Comparison of ENCODE assay signal across 22 cellular contexts in the genomic region with DNA sequence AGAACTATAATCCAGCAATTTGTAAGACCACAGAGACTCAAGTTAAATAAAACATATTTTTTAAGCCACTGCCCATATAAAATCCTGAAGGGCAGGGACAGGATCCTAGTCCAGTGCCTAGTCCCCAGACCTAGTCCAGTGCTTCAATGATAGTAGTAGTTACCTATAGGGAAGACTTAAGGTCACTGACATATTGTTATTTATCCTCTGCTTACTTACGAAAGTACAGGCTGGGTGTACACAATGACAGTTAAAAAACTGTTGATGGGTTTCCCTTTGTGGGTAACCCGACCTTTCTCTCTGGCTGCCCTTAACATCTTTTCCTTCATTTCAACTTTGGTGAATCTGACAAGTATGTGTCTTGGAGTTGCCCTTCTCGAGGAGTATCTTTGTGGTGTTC.
DNase-seq lines count a peak whose midpoint lies in the region; ATAC-seq and TF ChIP-seq lines count a peak whose summit lies in the region.
"Had no signal": no experiment of that assay in that cellular context is flagged by ENCODE, and none has a peak within 500 bp of the region (broad histone marks: within the 10 kb centered on the region; RNA-seq: fewer than 3 reads in every experiment).

No MANE protein-coding gene starts in this region.

- no peaks in the 10 kb centered on the region for H3K36me3 Mint-ChIP-seq in MCF 10A (ENCODE audit: insufficient read depth, unreplicated experiment)
- peaks cover 7% of the 10 kb centered on the region for H3K36me3 Mint-ChIP-seq in Calu3 (ENCODE audit: insufficient read depth, unreplicated experiment)
- no peaks in the 10 kb centered on the region for H3K36me3 Mint-ChIP-seq in nephron progenitor cell (ENCODE audit: low read depth)
- H3K36me3 Mint-ChIP-seq in CD8-positive, alpha-beta T cell: no peaks in the 10 kb centered on the region
- H3K36me3 Mint-ChIP-seq in T-helper 2 cell treated with Interferon-gamma antibody and Interleukin-4, amounts not matched to agents 5 μg/mL and 100 μg/mL, for 36 hours (ENCODE audit: low read depth): no peaks in the 10 kb centered on the region
- H3K36me3 Mint-ChIP-seq: CD14-positive monocyte had no signal

- intact Hi-C loops in MCF 10A (cut with micrococcal nuclease): no loop called here
- intact Hi-C loops in breast epithelium (cut with DNase I; ENCODE audit: low total_unique reads): no loop called here
- intact Hi-C loops in Calu3 (cut with micrococcal nuclease; ENCODE audit: unreplicated experiment): loop anchor here (10.0 kb wide), 1 partner anchor 135 kb away; no protein-coding TSS in a partner anchor
- intact Hi-C loops in CD8-positive, alpha-beta T cell (cut with DNase I, micrococcal nuclease): no loop called here

- no peaks in the 10 kb centered on the region for H3K9me3 ChIP-seq in breast epithelium
- no peaks in the 10 kb centered on the region for H3K9me3 ChIP-seq in CD8-positive, alpha-beta T cell (ENCODE audit: low read length)
- H3K9me3 ChIP-seq: BE2C; BLaER1 treated with 17β-estradiol and CSF1 and Interleukin-3, amounts not matched to agents 10 nM and 100 nM had no signal

- H3K4me3 Mint-ChIP-seq in MCF 10A (ENCODE audit: unreplicated experiment) (no peak overlapping the region), Calu3 (ENCODE audit: low read depth, unreplicated experiment) (no peak overlapping the region), nephron progenitor cell (no peak overlapping the region)
- no peak overlapping the region for H3K4me3 Mint-ChIP-seq in CD8-positive, alpha-beta T cell
- H3K4me3 Mint-ChIP-seq in T-helper 2 cell treated with Interferon-gamma antibody and Interleukin-4, amounts not matched to agents 5 μg/mL and 100 μg/mL, for 36 hours: no peak overlapping the region
- H3K4me3 Mint-ChIP-seq: CD14-positive monocyte; CD4-positive, alpha-beta T cell; GM23338; H9 had no signal

- DNase-seq in MCF 10A (ENCODE audit: unreplicated experiment): no peak
- DNase-seq in breast epithelium (ENCODE audit: low spot score in 2 of 2): no peak
- DNase-seq in Calu3: no peak
- DNase-seq in nephron progenitor cell: no peak
- no peak for DNase-seq in CD8-positive, alpha-beta T cell
- DNase-seq in T-helper 2 cell treated with Interferon-gamma antibody and Interleukin-4, amounts not matched to agents 5 μg/mL and 100 μg/mL, for 36 hours (ENCODE audit: low spot score): no peak
- DNase-seq: ACHN; AML-193; BE2C; CD4-positive, alpha-beta T cell; COR-L47; DMS 273 treated with DMSO at 0.1 percent for 48 hours; DMS79; EL; GDM1; H9 had no signal

- H3K9me3 Mint-ChIP-seq in MCF 10A (ENCODE audit: unreplicated experiment) (no peaks in the 10 kb centered on the region), Calu3 (ENCODE audit: low read depth, unreplicated experiment) (no peaks in the 10 kb centered on the region), nephron progenitor cell (peaks cover 5% of the 10 kb centered on the region)
- H3K9me3 Mint-ChIP-seq in CD8-positive, alpha-beta T cell: peaks cover 8% of the 10 kb centered on the region
- peaks cover 1% of the 10 kb centered on the region for H3K9me3 Mint-ChIP-seq in T-helper 2 cell treated with Interferon-gamma antibody and Interleukin-4, amounts not matched to agents 5 μg/mL and 100 μg/mL, for 36 hours
- H3K9me3 Mint-ChIP-seq: GM23338, H9 had no signal

- POLR2A ChIA-PET in MCF 10A (lab: Yijun Ruan, JAX): no interaction called here
- POLR2A ChIA-PET in CD8-positive, alpha-beta T cell (lab: Charles Lee): no interaction called here

- no peaks in the 10 kb centered on the region for H3K4me1 ChIP-seq in breast epithelium
- no peaks in the 10 kb centered on the region for H3K4me1 ChIP-seq in CD8-positive, alpha-beta T cell (ENCODE audit: insufficient read depth, low read length)
- H3K4me1 ChIP-seq: BE2C had no signal

- peak overlapping the region; percentile 59 for H3K27ac Mint-ChIP-seq in MCF 10A (ENCODE audit: low read depth, unreplicated experiment)
- H3K27ac Mint-ChIP-seq in Calu3 (ENCODE audit: unreplicated experiment): peak overlapping the region; percentile 62
- H3K27ac Mint-ChIP-seq in nephron progenitor cell: peak overlapping the region; percentile 68
- H3K27ac Mint-ChIP-seq in CD8-positive, alpha-beta T cell: no peak overlapping the region
- no peak overlapping the region for H3K27ac Mint-ChIP-seq in T-helper 2 cell treated with Interferon-gamma antibody and Interleukin-4, amounts not matched to agents 5 μg/mL and 100 μg/mL, for 36 hours
- H3K27ac Mint-ChIP-seq: CD14-positive monocyte; CD4-positive, alpha-beta T cell; GM23338; H9 had no signal

- no peaks in the 10 kb centered on the region for H3K36me3 ChIP-seq in breast epithelium
- no peaks in the 10 kb centered on the region for H3K36me3 ChIP-seq in CD8-positive, alpha-beta T cell (ENCODE audit: insufficient read depth, low read length)
- H3K36me3 ChIP-seq: BE2C; BLaER1 treated with 17β-estradiol and CSF1 and Interleukin-3, amounts not matched to agents 10 nM and 100 nM had no signal

- BruUV-seq in MCF 10A (replicated peaks; lab: Mats Ljungman, UMichigan) (no TSS peak), Calu3 (replicated peaks; lab: Mats Ljungman, UMichigan) (no TSS peak)

- H3K4me1 Mint-ChIP-seq in MCF 10A (ENCODE audit: insufficient read depth, unreplicated experiment) (peaks cover 19% of the 10 kb centered on the region), Calu3 (ENCODE audit: low read depth, unreplicated experiment) (peaks cover 40% of the 10 kb centered on the region), nephron progenitor cell (peaks cover 29% of the 10 kb centered on the region)
- H3K4me1 Mint-ChIP-seq in CD8-positive, alpha-beta T cell (ENCODE audit: low read depth): no peaks in the 10 kb centered on the region
- no peaks in the 10 kb centered on the region for H3K4me1 Mint-ChIP-seq in T-helper 2 cell treated with Interferon-gamma antibody and Interleukin-4, amounts not matched to agents 5 μg/mL and 100 μg/mL, for 36 hours (ENCODE audit: low read depth)
- H3K4me1 Mint-ChIP-seq: CD14-positive monocyte had no signal

- no peak overlapping the region for H3K4me3 ChIP-seq in breast epithelium
- no peak overlapping the region for H3K4me3 ChIP-seq in CD8-positive, alpha-beta T cell (ENCODE audit: low read depth, low read length)
- H3K4me3 ChIP-seq: BLaER1 treated with 17β-estradiol and CSF1 and Interleukin-3, amounts not matched to agents 10 nM and 100 nM; GM12878; GM23338 had no signal

- ATAC-seq in CD8-positive, alpha-beta T cell: no peak
- ATAC-seq: GM12878, GM23338, HCT116 had no signal

- no peaks in the 10 kb centered on the region for H3K27me3 ChIP-seq in breast epithelium
- H3K27me3 ChIP-seq in CD8-positive, alpha-beta T cell (ENCODE audit: insufficient read depth, low read length): no peaks in the 10 kb centered on the region
- H3K27me3 ChIP-seq: BE2C; BLaER1 treated with 17β-estradiol and CSF1 and Interleukin-3, amounts not matched to agents 10 nM and 100 nM had no signal

- H3K27ac ChIP-seq in breast epithelium: no peak overlapping the region
- no peak overlapping the region for H3K27ac ChIP-seq in CD8-positive, alpha-beta T cell (ENCODE audit: low read depth, low read length)
- H3K27ac ChIP-seq: 22Rv1; BLaER1 treated with 17β-estradiol and CSF1 and Interleukin-3, amounts not matched to agents 10 nM and 100 nM had no signal

- TF ChIP-seq POLR2A in breast epithelium (IDR thresholded peaks at IDR 0.05): no peak

- CTCF ChIA-PET in MCF 10A (lab: Yijun Ruan, JAX): no interaction called here
- CTCF ChIA-PET in Calu3 (lab: Charles Lee): no interaction called here
- CTCF ChIA-PET in CD8-positive, alpha-beta T cell (lab: Charles Lee): no interaction called here

- TF ChIP-seq CTCF in MCF 10A (IDR thresholded peaks at IDR 0.05; ENCODE audit: unreplicated experiment): no peak
- TF ChIP-seq CTCF in breast epithelium (IDR thresholded peaks at IDR 0.05): no peak
- TF ChIP-seq CTCF in Calu3 (IDR thresholded peaks at IDR 0.05; ENCODE audit: unreplicated experiment): no peak
- no peak for TF ChIP-seq CTCF in nephron progenitor cell (IDR thresholded peaks at IDR 0.05)
- no peak for TF ChIP-seq CTCF in CD8-positive, alpha-beta T cell (IDR thresholded peaks at IDR 0.05)

- H3K27me3 Mint-ChIP-seq in MCF 10A (ENCODE audit: insufficient read depth, unreplicated experiment) (no peaks in the 10 kb centered on the region), Calu3 (ENCODE audit: unreplicated experiment) (no peaks in the 10 kb centered on the region), nephron progenitor cell (ENCODE audit: low read depth, poor library complexity) (peaks cover 3% of the 10 kb centered on the region)
- no peaks in the 10 kb centered on the region for H3K27me3 Mint-ChIP-seq in CD8-positive, alpha-beta T cell (ENCODE audit: low read depth)
- no peaks in the 10 kb centered on the region for H3K27me3 Mint-ChIP-seq in T-helper 2 cell treated with Interferon-gamma antibody and Interleukin-4, amounts not matched to agents 5 μg/mL and 100 μg/mL, for 36 hours (ENCODE audit: low read depth)
- H3K27me3 Mint-ChIP-seq: CD4-positive, alpha-beta T cell had no signal

Comparison
In these comparisons a context has a peak if more than half of its experiments do, and no peak if none do; other contexts are left out.
1. H3K27ac Mint-ChIP-seq: peak in MCF 10A (single experiment), Calu3 (single experiment) and nephron progenitor cell (single experiment); none in CD8-positive, alpha-beta T cell (single experiment) and T-helper 2 cell treated with Interferon-gamma antibody and Interleukin-4, amounts not matched to agents 5 μg/mL and 100 μg/mL, for 36 hours (single experiment).